Comparison of ENCODE assay signal across 8 cellular contexts in genomic region chr2:27889774-27890145, GRCh38. TPM values are rescaled to one million over a fixed set of nuclear protein-coding genes. Genes with fewer than 3 reads are reported as not detected.
DNase-seq lines count a peak whose midpoint lies in the region; TF ChIP-seq lines count a peak whose summit lies in the region.

No MANE protein-coding gene starts in this region.

- peaks cover 2% of the 10 kb centered on the region; the same call in 1 of the 2 replicates for H3K27me3 Mint-ChIP-seq in HFFc6 (ENCODE audit: insufficient read depth)
- H3K27me3 Mint-ChIP-seq in activated naive CD4-positive, alpha-beta T cell treated with anti-CD3 and anti-CD28 coated beads, Interleukin-2, amount 50 U/mL, for 24 hours, result no peaks in the 10 kb centered on the region

- TF ChIP-seq POLR2A in spleen (IDR thresholded peaks at IDR 0.05), result no peak

- 14 to 30% (median 19%) methylated on average over 9 to 10 of the region's 10 CpGs for WGBS in spleen, 5 donors

- H3K4me3 Mint-ChIP-seq in HFFc6, result peak overlapping the region; percentile 97
- peak overlapping the region; percentile 97 for H3K4me3 Mint-ChIP-seq in activated naive CD4-positive, alpha-beta T cell treated with anti-CD3 and anti-CD28 coated beads, Interleukin-2, amount 50 U/mL, for 24 hours

- TF ChIP-seq CTCF in HFFc6 (IDR thresholded peaks at IDR 0.05) (no peak), spleen (IDR thresholded peaks at IDR 0.05 in 8 of 11, conservative IDR thresholded peaks at IDR 0.05 in 3 of 11) (no peak)

- H3K27ac ChIP-seq in spleen, result peak overlapping the region; percentile 97 to 99 (median 98)

- H3K9me3 Mint-ChIP-seq in HFFc6, result no peaks in the 10 kb centered on the region
- H3K9me3 Mint-ChIP-seq in activated naive CD4-positive, alpha-beta T cell treated with anti-CD3 and anti-CD28 coated beads, Interleukin-2, amount 50 U/mL, for 24 hours, result no peaks in the 10 kb centered on the region

- H3K4me1 ChIP-seq in spleen, result peaks cover 6 to 59% (median 48%) of the 10 kb centered on the region in 6 donors

- intact Hi-C loops in spleen (cut with DNase I; ENCODE audit: low total_unique reads), result loop anchor here (10.0 kb wide), 1 partner anchor 115 kb away; the partner anchor contains the start of gene MRPL33

- H3K36me3 ChIP-seq in spleen, result peaks cover 0 to 5% (median 0%) of the 10 kb centered on the region in 6 donors

- peak; percentile 9 for DNase-seq in AG20443 (ENCODE audit: low spot score)
- DNase-seq in HFFc6, result no peak
- peak; percentile 0 for DNase-seq in iPS DF 4.7 (ENCODE audit: extremely low read depth, low spot score)
- no peak for DNase-seq in spleen
- no peak for DNase-seq in NCI-H526 (lab: John Stamatoyannopoulos, UW)
- no peak for DNase-seq in NCI-H128 (lab: John Stamatoyannopoulos, UW; ENCODE audit: unreplicated experiment)
- no peak for DNase-seq in NCI-H2107 (lab: John Stamatoyannopoulos, UW)

- H3K4me1 Mint-ChIP-seq in HFFc6 (ENCODE audit: low read depth), result peaks cover 76% of the 10 kb centered on the region
- peaks cover 50% of the 10 kb centered on the region for H3K4me1 Mint-ChIP-seq in activated naive CD4-positive, alpha-beta T cell treated with anti-CD3 and anti-CD28 coated beads, Interleukin-2, amount 50 U/mL, for 24 hours

- H3K36me3 Mint-ChIP-seq in HFFc6 (ENCODE audit: low read depth), result peaks cover 23% of the 10 kb centered on the region
- H3K36me3 Mint-ChIP-seq in activated naive CD4-positive, alpha-beta T cell treated with anti-CD3 and anti-CD28 coated beads, Interleukin-2, amount 50 U/mL, for 24 hours, result peaks cover 6% of the 10 kb centered on the region

- H3K4me3 ChIP-seq in spleen, result peak overlapping the region; percentile 66 to 91 (median 76)

- H3K27me3 ChIP-seq in spleen (replicated peaks in 1 of 7), result no peaks in the 10 kb centered on the region

- H3K27ac Mint-ChIP-seq in HFFc6, result peak overlapping the region; percentile 98
- H3K27ac Mint-ChIP-seq in activated naive CD4-positive, alpha-beta T cell treated with anti-CD3 and anti-CD28 coated beads, Interleukin-2, amount 50 U/mL, for 24 hours, result peak overlapping the region; percentile 99

- H3K9me3 ChIP-seq in spleen, result no peaks in the 10 kb centered on the region

RNA-seq across cellular contexts. Expression of gene RBKS, which starts 0.4 kb away (rescaled TPM):
- 1 to 10 TPM; 1.8 to 3.1 (median 2.7) TPM for total RNA-seq in HFFc6 (2021; fragmentation: NEBNext Ultra II Directional; extraction: Animal tissue kit (Norgen Biotek cat#: 25700))
- 1 to 10 TPM; 2.0 to 5.1 (median 3.1) TPM for total RNA-seq in spleen
- polyA plus RNA-seq in spleen, result 1 to 10 TPM in 2 of 3 donors, under 1 TPM in 1; 1.00 to 2.3 (median 1.7) TPM

RNA-seq across cellular contexts. Expression of gene BABAM2, which starts 0.8 kb away (rescaled TPM):
- total RNA-seq in HFFc6 (2021; fragmentation: NEBNext Ultra II Directional; extraction: Animal tissue kit (Norgen Biotek cat#: 25700)), result 10 to 100 TPM; 30.8 to 46.6 (median 41.2) TPM
- total RNA-seq in spleen, result 10 to 100 TPM; 42.1 to 70.1 (median 63.5) TPM
- polyA plus RNA-seq in spleen, result 10 to 100 TPM; 16.1 to 24.0 (median 19.8) TPM

Comparison
In these comparisons a context has a peak if more than half of its experiments do, and no peak if none do; other contexts are left out.
1. DNase-seq: peak in AG20443 (single experiment) and iPS DF 4.7 (single experiment); none in HFFc6 (single experiment), spleen (single experiment), NCI-H526 (0 of 2), NCI-H128 (single experiment) and NCI-H2107 (single experiment).